ENCODE assay signal across 23 cellular contexts in genomic region chr7:74495112-74495880, GRCh38. TPM values are rescaled to one million over a fixed set of nuclear protein-coding genes. Genes with fewer than 3 reads are reported as not detected.
A peak's percentile ranks its signal among the peaks of the same experiment; 100 is the strongest.
DNase-seq lines count a peak whose midpoint lies in the region; ATAC-seq and TF ChIP-seq lines count a peak whose summit lies in the region.
"Had no signal": no experiment of that assay in that cellular context is flagged by ENCODE, and none has a peak within 500 bp of the region (broad histone marks: within the 10 kb centered on the region; RNA-seq: fewer than 3 reads in every experiment).

No MANE protein-coding gene starts in this region.

- no peaks in the 10 kb centered on the region for H3K9me3 ChIP-seq in Panc1 (ENCODE audit: control insufficient read depth, insufficient read depth, low read depth, low read length)
- no peaks in the 10 kb centered on the region for H3K9me3 ChIP-seq in naive thymus-derived CD4-positive, alpha-beta T cell (ENCODE audit: control insufficient read depth in 2 of 3, low read length in 3 of 3)
- H3K9me3 ChIP-seq: adrenal gland, breast epithelium, HAP-1, tibial artery had no signal

- H3K4me3 ChIP-seq in Panc1 (ENCODE audit: low read depth in 2 of 2, low read length in 2 of 2), result no peak overlapping the region
- H3K4me3 ChIP-seq in naive thymus-derived CD4-positive, alpha-beta T cell (ENCODE audit: low read length), result no peak overlapping the region
- H3K4me3 ChIP-seq: adrenal gland, breast epithelium, coronary artery, HAP-1, tibial artery had no signal

- no peaks in the 10 kb centered on the region for H3K27me3 ChIP-seq in Panc1 (ENCODE audit: control insufficient read depth, insufficient read depth, low read length)
- no peaks in the 10 kb centered on the region for H3K27me3 ChIP-seq in naive thymus-derived CD4-positive, alpha-beta T cell (ENCODE audit: control insufficient read depth in 2 of 2, insufficient read depth in 2 of 2, low read length in 2 of 2)
- H3K27me3 ChIP-seq: adrenal gland, BE2C, breast epithelium, tibial artery had no signal

- no peaks in the 10 kb centered on the region for H3K4me1 ChIP-seq in Panc1 (ENCODE audit: control insufficient read depth, insufficient read depth, low read length)
- no peaks in the 10 kb centered on the region for H3K4me1 ChIP-seq in naive thymus-derived CD4-positive, alpha-beta T cell (ENCODE audit: control insufficient read depth in 2 of 2, insufficient read depth in 2 of 2, low read length in 2 of 2)
- H3K4me1 ChIP-seq: BE2C, breast epithelium, HAP-1, tibial artery had no signal

- peaks cover 69% of the 10 kb centered on the region for H3K36me3 Mint-ChIP-seq in nephron progenitor cell (ENCODE audit: low read depth)
- H3K36me3 Mint-ChIP-seq in naive thymus-derived CD4-positive, alpha-beta T cell, result peaks cover 0 to 5% (median 4%) of the 10 kb centered on the region in 5 donors
- H3K36me3 Mint-ChIP-seq: IgD-negative memory B cell had no signal

- POLR2A ChIA-PET in Panc1 (lab: Charles Lee), result interaction anchor here (0.5 kb wide), 1 partner anchor 15 kb away, joined by 3 read pairs; no protein-coding TSS in a partner anchor
- POLR2A ChIA-PET in naive thymus-derived CD4-positive, alpha-beta T cell (lab: Charles Lee), result no interaction called here

- peak overlapping the region; percentile 93 for H3K27ac Mint-ChIP-seq in nephron progenitor cell
- peak overlapping the region in 1 of 9 donors; percentile 46 for H3K27ac Mint-ChIP-seq in naive thymus-derived CD4-positive, alpha-beta T cell
- H3K27ac Mint-ChIP-seq: IgD-negative memory B cell had no signal

- TF ChIP-seq CTCF in 22Rv1 (IDR thresholded peaks at IDR 0.05) (no peak), Panc1 (IDR thresholded peaks at IDR 0.05) (no peak), nephron progenitor cell (IDR thresholded peaks at IDR 0.05) (no peak)

- H3K4me3 Mint-ChIP-seq in nephron progenitor cell, result no peak overlapping the region
- H3K4me3 Mint-ChIP-seq in naive thymus-derived CD4-positive, alpha-beta T cell, result no peak overlapping the region

- ATAC-seq in Panc1 (peak; percentile 30; the same call in 1 of the 2 replicates), left cardiac atrium (peak; percentile 41), GM21528 (IDR thresholded peaks at IDR 0.05; ENCODE audit: low FRiP score, unreplicated experiment) (no peak)
- no peak for ATAC-seq in naive thymus-derived CD4-positive, alpha-beta T cell
- ATAC-seq: stimulated activated naive CD8-positive, alpha-beta T cell treated with anti-CD3 and anti-CD28 coated beads, Interleukin-15, Interleukin-2, amounts not matched to agents 100 U/mL and 50 U/mL, for 24 hours had no signal

- peaks cover 26% of the 10 kb centered on the region for H3K9me3 Mint-ChIP-seq in nephron progenitor cell
- H3K9me3 Mint-ChIP-seq in naive thymus-derived CD4-positive, alpha-beta T cell, result peaks cover 0 to 11% (median 5%) of the 10 kb centered on the region in 11 donors

- peaks cover 19% of the 10 kb centered on the region for H3K4me1 Mint-ChIP-seq in nephron progenitor cell
- H3K4me1 Mint-ChIP-seq in naive thymus-derived CD4-positive, alpha-beta T cell, result peaks cover 0 to 2% (median 0%) of the 10 kb centered on the region in 7 donors

- no TSS peak for BruUV-seq in Panc1 (replicated peaks; lab: Mats Ljungman, UMichigan)

- DNase-seq in Panc1 (ENCODE audit: low read depth, low spot score) (no peak), left cardiac atrium (peak; percentile 50), nephron progenitor cell (no peak), NCI-H2081 treated with DMSO at 0.1 percent for 48 hours (lab: John Stamatoyannopoulos, UW) (no peak), retina (no peak)
- no peak for DNase-seq in naive thymus-derived CD4-positive, alpha-beta T cell
- DNase-seq: activated CD4-positive, CD25-positive, alpha-beta regulatory T cell treated with anti-CD3 and anti-CD28 coated beads, Interleukin-2, amount 50 U/mL, for 72 hours; activated T-cell treated with anti-CD3 and anti-CD28 coated beads, Interleukin-2, amount 50 U/mL, for 1 hour; adrenal gland; BE2C; COR-L47; NCI-H1436; NCI-H524 treated with DMSO at 0.1 percent for 48 hours; stimulated activated CD4-positive, alpha-beta T cell treated with anti-CD3 and anti-CD28 coated beads, Interleukin-4, amount 100 ng/mL, for 24 hours; stimulated activated naive CD8-positive, alpha-beta T cell treated with anti-CD3 and anti-CD28 coated beads, Interleukin-15, Interleukin-2, amounts not matched to agents 100 U/mL and 50 U/mL, for 24 hours; SW 1271; tibial artery had no signal

- intact Hi-C loops in Panc1 (cut with micrococcal nuclease; ENCODE audit: unreplicated experiment), result no loop called here
- intact Hi-C loops in left cardiac atrium (cut with DNase I), result no loop called here
- intact Hi-C loops in naive thymus-derived CD4-positive, alpha-beta T cell (cut with micrococcal nuclease), result no loop called here

- CTCF ChIA-PET in Panc1 (lab: Charles Lee), result no interaction called here
- CTCF ChIA-PET in naive thymus-derived CD4-positive, alpha-beta T cell (lab: Charles Lee), result no interaction called here

- in situ Hi-C loops in Panc1 (cut with HindIII; ENCODE audit: low pct_unique_long_range_greater_than_20kb, low sequenced_read_pairs), result no loop called here

- peaks cover under 1% of the 10 kb centered on the region for H3K27me3 Mint-ChIP-seq in nephron progenitor cell (ENCODE audit: low read depth, poor library complexity)
- H3K27me3 Mint-ChIP-seq in naive thymus-derived CD4-positive, alpha-beta T cell, result no peaks in the 10 kb centered on the region

- H3K27ac ChIP-seq in 22Rv1 (0 out of 2 replicates have a peak overlapping the region, but pooled peaks have one; percentile 33), Panc1 (ENCODE audit: low read length) (no peak overlapping the region)
- H3K27ac ChIP-seq in naive thymus-derived CD4-positive, alpha-beta T cell (ENCODE audit: low read depth, low read length), result no peak overlapping the region
- H3K27ac ChIP-seq: adrenal gland, breast epithelium, coronary artery, tibial artery had no signal

- H3K36me3 ChIP-seq in Panc1 (ENCODE audit: control insufficient read depth, insufficient read depth, low read length), result no peaks in the 10 kb centered on the region
- no peaks in the 10 kb centered on the region for H3K36me3 ChIP-seq in naive thymus-derived CD4-positive, alpha-beta T cell (ENCODE audit: control insufficient read depth in 2 of 3, insufficient read depth in 3 of 3, low read length in 3 of 3)
- H3K36me3 ChIP-seq: adrenal gland, breast epithelium, HAP-1 had no signal

RNA-seq across cellular contexts. Expression of gene GTF2IRD1, which starts 41.6 kb away (rescaled TPM):
- 54.0 TPM for total RNA-seq in Panc1 (2021; ENCODE audit: unreplicated experiment)
- 49.5 TPM for polyA plus RNA-seq in Panc1 (2012; ENCODE audit: insufficient read length)
- 10 to 100 TPM; 19.3 to 50.0 TPM for total RNA-seq in left cardiac atrium
- 1 to 10 TPM in 2 of 5 experiments, under 1 TPM in 3; 0.82 to 5.6 (median 0.93) TPM for total RNA-seq in naive thymus-derived CD4-positive, alpha-beta T cell
- under 1 TPM in 1 of 2 donors, not detected in 1; 0.07 TPM for polyA plus RNA-seq in naive thymus-derived CD4-positive, alpha-beta T cell
- polyA plus RNA-seq: IgD-negative memory B cell had no signal

Comparison
In these comparisons a context has a peak if more than half of its experiments do, and no peak if none do; other contexts are left out.
1. ATAC-seq: peak in Panc1 (single experiment) and left cardiac atrium (2 of 2); none in naive thymus-derived CD4-positive, alpha-beta T cell (single experiment) and GM21528 (single experiment).